Comparison of ENCODE assay signal across 7 cellular contexts in genomic region chr22:31977141-31977781, GRCh38. TPM values are rescaled to one million over a fixed set of nuclear protein-coding genes. Genes with fewer than 3 reads are reported as not detected.
DNase-seq lines count a peak whose midpoint lies in the region; ATAC-seq, FAIRE-seq and TF ChIP-seq lines count a peak whose summit lies in the region.

No MANE protein-coding gene starts in this region.

- no peak overlapping the region for H3K27ac ChIP-seq in sigmoid colon

- peak; percentile 56 for DNase-seq in GM12891 (ENCODE audit: insufficient read length, low spot score)
- peak; percentile 61 for DNase-seq in NCI-H1105 treated with DMSO at 0.1 percent for 48 hours (lab: John Stamatoyannopoulos, UW)
- peak; percentile 69 for DNase-seq in SKM-1 treated with dmso at 0.1 percent for 144 hours (lab: John Stamatoyannopoulos, UW; ENCODE audit: unreplicated experiment)
- DNase-seq in activated naive CD8-positive, alpha-beta T cell treated with anti-CD3 and anti-CD28 coated beads, Interleukin-2, amount 50 U/mL, for 16 hours (ENCODE audit: low read depth, low spot score), result peak; percentile 61
- peak; percentile 83 for DNase-seq in left ventricle myocardium superior
- DNase-seq in sigmoid colon, result peak; percentile 75

- intact Hi-C loops in left ventricle myocardium superior (cut with micrococcal nuclease) (loop anchor here (10.0 kb wide), 1 partner anchor 118 kb away; no protein-coding TSS in a partner anchor), sigmoid colon (cut with DNase I) (loop anchor here (1.0 to 5.0 kb wide), 2 partner anchors 289 to 495 kb away; partner anchors contain the start of gene FBXO7)

- H3K27me3 ChIP-seq in sigmoid colon, result no peaks in the 10 kb centered on the region

- H3K4me1 ChIP-seq in sigmoid colon, result no peaks in the 10 kb centered on the region

- WGBS in sigmoid colon, 2 donors, result 3 to 8% methylated on average over 9 of the region's 9 CpGs

- peak; percentile 89 for FAIRE-seq in GM12891 (lab: Jason Lieb, UNC)

- H3K4me3 ChIP-seq in sigmoid colon, result no peak overlapping the region

- TF ChIP-seq EP300 in sigmoid colon (IDR thresholded peaks at IDR 0.05), result no peak

- H3K9me3 ChIP-seq in sigmoid colon, result no peaks in the 10 kb centered on the region

- TF ChIP-seq CTCF in sigmoid colon (IDR thresholded peaks at IDR 0.05), result peak; percentile 19 to 69 (median 64)

- no peaks in the 10 kb centered on the region for H3K36me3 ChIP-seq in sigmoid colon

- TF ChIP-seq POLR2A in GM12891 (IDR thresholded peaks at IDR 0.05; ENCODE audit: low read depth, low read length) (no peak), sigmoid colon (IDR thresholded peaks at IDR 0.05) (no peak)

- ATAC-seq in left ventricle myocardium superior, result peak; percentile 89
- no peak for ATAC-seq in GM19467 (IDR thresholded peaks at IDR 0.05; ENCODE audit: unreplicated experiment)

TF ChIP-seq in GM12891, 5 proteins besides CTCF, POLR2A, EP300 and RAD21:
- TF ChIP-seq SPI1 (IDR thresholded peaks at IDR 0.05; ENCODE audit: low read depth, low read length) (no peak), POU2F2 (IDR thresholded peaks at IDR 0.05; ENCODE audit: low read depth, low read length) (no peak), PAX5 (IDR thresholded peaks at IDR 0.05; ENCODE audit: insufficient read depth, low read length, severe bottlenecking) (no peak), TAF1 (IDR thresholded peaks at IDR 0.05; ENCODE audit: low read depth, low read length) (no peak), POLR2AphosphoS5 (IDR thresholded peaks at IDR 0.05; ENCODE audit: low read depth, low read length) (no peak)

RNA-seq across cellular contexts. Expression of gene YWHAH, which starts 32.9 kb away (rescaled TPM):
- polyA plus RNA-seq in GM12891 (2012; ENCODE audit: low read depth, missing spikeins), result 63.6 TPM
- total RNA-seq in left ventricle myocardium superior (60.4 TPM), sigmoid colon (100 to 1,000 TPM in 2 of 4 donors, 10 to 100 TPM in 2; 91.8 to 114 (median 101) TPM)
- 100 to 1,000 TPM in 2 of 3 donors, 10 to 100 TPM in 1; 85.8 to 171 (median 130) TPM for polyA plus RNA-seq in sigmoid colon
